8 cellular contexts compared by ENCODE assay signal in genomic region chr5:116557669-116558271, GRCh38.
DNase-seq lines count a peak whose midpoint lies in the region; ATAC-seq and TF ChIP-seq lines count a peak whose summit lies in the region.

No MANE protein-coding gene starts in this region.

- no peaks in the 10 kb centered on the region for H3K79me2 ChIP-seq in Loucy (ENCODE audit: insufficient read depth, low read length)
- no peaks in the 10 kb centered on the region for H3K79me2 ChIP-seq in parathyroid adenoma

- no peaks in the 10 kb centered on the region for H3F3A ChIP-seq in Loucy (ENCODE audit: low read depth)

- H3K9ac ChIP-seq in Loucy (ENCODE audit: low read depth, low read length, poor library complexity, severe bottlenecking) (no peak overlapping the region), parathyroid adenoma (no peak overlapping the region)

- H3K27ac ChIP-seq in parathyroid adenoma: no peak overlapping the region

- no peak overlapping the region for H3K4me3 ChIP-seq in Loucy (ENCODE audit: low read length, poor library complexity, severe bottlenecking)
- no peak overlapping the region for H3K4me3 ChIP-seq in choroid plexus epithelial cell (ENCODE audit: low read depth, low read length)
- no peak overlapping the region for H3K4me3 ChIP-seq in parathyroid adenoma (ENCODE audit: low read depth, low read length)

- H4K20me1 ChIP-seq in Loucy (ENCODE audit: insufficient read depth, low read length, poor library complexity, severe bottlenecking): no peaks in the 10 kb centered on the region

- no peaks in the 10 kb centered on the region for H3K27me3 ChIP-seq in Loucy (ENCODE audit: insufficient read depth, low read length, poor library complexity, severe bottlenecking)
- H3K27me3 ChIP-seq in parathyroid adenoma (ENCODE audit: control insufficient read depth, insufficient read depth, low read length): no peaks in the 10 kb centered on the region

- H3K4me2 ChIP-seq in Loucy (ENCODE audit: low read depth, low read length, poor library complexity, severe bottlenecking): no peak overlapping the region
- no peak overlapping the region for H3K4me2 ChIP-seq in parathyroid adenoma (ENCODE audit: low read length)

- H3K4me1 ChIP-seq in Loucy (ENCODE audit: insufficient read depth, low read length, poor library complexity, severe bottlenecking): peaks cover 4% of the 10 kb centered on the region
- H3K4me1 ChIP-seq in parathyroid adenoma: no peaks in the 10 kb centered on the region

- H3K36me3 ChIP-seq in Loucy (ENCODE audit: insufficient read depth, low read length) (no peaks in the 10 kb centered on the region), parathyroid adenoma (ENCODE audit: control insufficient read depth, insufficient read depth, low read length) (no peaks in the 10 kb centered on the region)

- H3K9me3 ChIP-seq in Loucy (ENCODE audit: insufficient read depth, low read depth, low read length) (no peaks in the 10 kb centered on the region), parathyroid adenoma (ENCODE audit: control insufficient read depth, low read length) (no peaks in the 10 kb centered on the region)

- DNase-seq in NCI-H1105 treated with DMSO at 0.1 percent for 48 hours (lab: John Stamatoyannopoulos, UW) (peak; percentile 21), NCI-H1105 (lab: John Stamatoyannopoulos, UW) (no peak), choroid plexus epithelial cell (ENCODE audit: low read depth) (peak; percentile 54), UCSD-AML1 (lab: John Stamatoyannopoulos, UW; ENCODE audit: unreplicated experiment) (no peak), NCI-H2081 treated with DMSO at 0.1 percent for 48 hours (lab: John Stamatoyannopoulos, UW) (no peak)

- H3K9me2 ChIP-seq in Loucy (replicated peaks; ENCODE audit: low read depth, low read length): no peaks in the 10 kb centered on the region

- TF ChIP-seq CTCF in Loucy (conservative IDR thresholded peaks at IDR 0.05; ENCODE audit: low read length) (peak; percentile 56), choroid plexus epithelial cell (conservative IDR thresholded peaks at IDR 0.05; ENCODE audit: low read depth, low read length) (peak; percentile 74), parathyroid adenoma (IDR thresholded peaks at IDR 0.05) (peak; percentile 55)

- no peak for ATAC-seq in HG03045 (IDR thresholded peaks at IDR 0.05; ENCODE audit: unreplicated experiment)

- H2AFZ ChIP-seq in Loucy (ENCODE audit: low read length) (no peak overlapping the region), parathyroid adenoma (no peak overlapping the region)

Comparison
In these comparisons a context has a peak if more than half of its experiments do, and no peak if none do; other contexts are left out.
1. DNase-seq: peak in NCI-H1105 treated with DMSO at 0.1 percent for 48 hours (single experiment) and choroid plexus epithelial cell (single experiment); none in NCI-H1105 (single experiment), UCSD-AML1 (single experiment) and NCI-H2081 treated with DMSO at 0.1 percent for 48 hours (single experiment).
2. Peak in every context shown above with its lines, with median percentiles within 50 percentile points of each other: CTCF ChIP-seq.